In the genomic region with DNA sequence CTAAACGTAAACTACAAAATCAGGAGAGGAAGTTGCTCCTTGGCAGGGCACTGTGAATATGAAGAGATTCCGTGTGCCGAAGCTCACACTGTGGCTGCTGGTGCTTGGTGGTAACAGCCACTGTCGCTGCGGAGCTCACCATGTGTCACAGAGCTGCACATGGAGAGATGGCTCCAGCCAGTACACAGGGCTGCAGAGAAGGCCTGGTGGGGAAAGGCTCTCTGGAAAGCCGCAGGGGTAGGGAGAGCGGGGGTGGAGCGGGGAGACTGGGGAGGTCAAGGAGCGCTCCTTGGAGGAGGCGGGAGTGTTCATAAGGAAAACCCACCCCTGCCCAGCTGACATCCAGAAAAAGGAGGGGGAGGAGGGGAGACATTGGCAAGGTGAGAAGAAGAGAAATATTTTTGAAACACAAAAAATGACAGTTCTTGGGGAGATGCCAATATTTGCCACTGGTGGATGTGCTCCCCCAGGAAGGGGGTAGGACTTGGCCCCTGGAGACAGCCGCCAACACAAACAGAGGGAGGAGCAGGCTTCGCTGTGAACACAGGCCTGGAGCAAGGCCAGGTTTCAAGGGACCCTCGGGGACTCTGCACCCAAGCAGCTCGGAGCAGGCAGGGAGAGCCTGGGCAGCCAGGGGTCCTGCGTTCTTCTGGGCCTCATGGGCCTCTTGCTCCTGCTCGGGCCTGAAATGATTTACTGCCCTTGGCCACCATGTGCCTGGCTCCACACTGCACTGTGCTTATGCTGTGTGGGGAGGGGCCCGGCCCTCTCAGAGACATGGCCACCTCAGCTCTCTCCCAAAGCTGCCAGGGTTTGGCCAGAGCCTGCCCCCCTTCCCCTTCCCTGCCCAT, we compare ENCODE assay signal across 22 cellular contexts.
DNase-seq lines count a peak whose midpoint lies in the region; TF ChIP-seq lines count a peak whose summit lies in the region.
"Had no signal": no experiment of that assay in that cellular context is flagged by ENCODE, and none has a peak within 500 bp of the region (broad histone marks: within the 10 kb centered on the region; RNA-seq: fewer than 3 reads in every experiment).

No MANE protein-coding gene starts in this region.

- DNase-seq in NCI-H2171 (lab: John Stamatoyannopoulos, UW) (peak; percentile 25), endodermal cell (peak; percentile 46), spleen (peak; percentile 64), AG08395 (ENCODE audit: low spot score) (no peak)
- no peak for DNase-seq in NK-92 treated with Interleukin-12 subunit alpha and Interleukin-12 subunit beta, amount 100 ng/mL, for 24 hours (lab: John Stamatoyannopoulos, UW)
- no peak for DNase-seq in activated naive CD4-positive, alpha-beta T cell treated with anti-CD3 and anti-CD28 coated beads, Interleukin-2, amount 10 ng/mL, durations not matched to agents 7 days and 5 days
- DNase-seq: activated CD4-positive, alpha-beta memory T cell treated with anti-CD3 and anti-CD28 coated beads, Interleukin-2, amount 10 ng/mL, durations not matched to agents 7 days and 5 days; activated T-cell treated with anti-CD3 and anti-CD28 coated beads, Interleukin-2, amount 50 U/mL, for 72 hours; AML-193; dermis blood vessel endothelial cell; foreskin melanocyte; NCI-H1417; NCI-H510A; sigmoid colon; stimulated activated CD4-positive, alpha-beta T cell treated with anti-CD3 and anti-CD28 coated beads, Interleukin-1b, Interleukin-23, amount 100 ng/mL, for 48 hours; T-helper 17 cell; WERI-Rb-1 had no signal

- H3K36me3 ChIP-seq in HEK293 (ENCODE audit: control insufficient read depth in 2 of 2, insufficient read depth in 1 of 2, low read length in 2 of 2): no peaks in the 10 kb centered on the region
- no peaks in the 10 kb centered on the region for H3K36me3 ChIP-seq in endodermal cell (ENCODE audit: control insufficient read depth, insufficient read depth, low read length)
- no peaks in the 10 kb centered on the region for H3K36me3 ChIP-seq in spleen
- H3K36me3 ChIP-seq: left lung, sigmoid colon, uterus, WERI-Rb-1 had no signal

- peaks cover 12% of the 10 kb centered on the region for H3K4me1 Mint-ChIP-seq in endodermal cell
- no peaks in the 10 kb centered on the region for H3K4me1 Mint-ChIP-seq in activated naive CD4-positive, alpha-beta T cell treated with anti-CD3 and anti-CD28 coated beads, Interleukin-2, amount 10 ng/mL, durations not matched to agents 7 days and 5 days
- H3K4me1 Mint-ChIP-seq: activated CD4-positive, alpha-beta memory T cell treated with anti-CD3 and anti-CD28 coated beads, Interleukin-2, amount 10 ng/mL, durations not matched to agents 7 days and 5 days; T-helper 17 cell had no signal

- H3K27ac ChIP-seq in HEK293 (ENCODE audit: extremely low read depth, low read depth, low read length): no peak overlapping the region
- no peak overlapping the region for H3K27ac ChIP-seq in endodermal cell (ENCODE audit: low read depth, low read length)
- no peak overlapping the region for H3K27ac ChIP-seq in spleen
- H3K27ac ChIP-seq: left lung, sigmoid colon, uterus, WERI-Rb-1 had no signal

- no peaks in the 10 kb centered on the region for H3K36me3 Mint-ChIP-seq in endodermal cell (ENCODE audit: low read depth)
- no peaks in the 10 kb centered on the region for H3K36me3 Mint-ChIP-seq in activated naive CD4-positive, alpha-beta T cell treated with anti-CD3 and anti-CD28 coated beads, Interleukin-2, amount 10 ng/mL, durations not matched to agents 7 days and 5 days
- H3K36me3 Mint-ChIP-seq: activated naive CD8-positive, alpha-beta T cell had no signal

- CTCF ChIA-PET in HEK293 (lab: Yijun Ruan, JAX): interaction anchor here (0.6 kb wide), 2 partner anchors 36 to 437 kb away, joined by 3 to 4 read pairs; no protein-coding TSS in a partner anchor
- CTCF ChIA-PET in activated naive CD4-positive, alpha-beta T cell treated with anti-CD3 and anti-CD28 coated beads, Interleukin-2, amount 10 ng/mL, durations not matched to agents 7 days and 5 days (lab: Charles Lee): no interaction called here

- H3K9me3 ChIP-seq in HEK293 (ENCODE audit: control insufficient read depth, insufficient read depth, low read depth, low read length): no peaks in the 10 kb centered on the region
- H3K9me3 ChIP-seq in endodermal cell (ENCODE audit: control insufficient read depth, low read length): peaks cover 5% of the 10 kb centered on the region
- H3K9me3 ChIP-seq in spleen: peaks cover 0 to 6% (median 0%) of the 10 kb centered on the region in 8 donors
- H3K9me3 ChIP-seq: left lung, sigmoid colon, uterus had no signal

- H3K27me3 ChIP-seq in endodermal cell (ENCODE audit: control insufficient read depth, insufficient read depth, low read length, poor library complexity, severe bottlenecking): no peaks in the 10 kb centered on the region
- peaks cover 0 to 6% (median 0%) of the 10 kb centered on the region in 7 donors for H3K27me3 ChIP-seq in spleen (replicated peaks in 1 of 7)
- H3K27me3 ChIP-seq: left lung, sigmoid colon, uterus had no signal

- H3K27me3 Mint-ChIP-seq in endodermal cell (ENCODE audit: insufficient read depth): peaks cover 10% of the 10 kb centered on the region
- peaks cover 5% of the 10 kb centered on the region for H3K27me3 Mint-ChIP-seq in activated naive CD4-positive, alpha-beta T cell treated with anti-CD3 and anti-CD28 coated beads, Interleukin-2, amount 10 ng/mL, durations not matched to agents 7 days and 5 days
- H3K27me3 Mint-ChIP-seq: activated naive CD8-positive, alpha-beta T cell; stimulated activated naive CD8-positive, alpha-beta T cell treated with anti-CD3 and anti-CD28 coated beads, Interleukin-15, Interleukin-2, amounts not matched to agents 100 ng/mL and 50 ng/mL, for 24 hours had no signal

- H3K4me3 Mint-ChIP-seq in endodermal cell: no peak overlapping the region
- no peak overlapping the region for H3K4me3 Mint-ChIP-seq in activated naive CD4-positive, alpha-beta T cell treated with anti-CD3 and anti-CD28 coated beads, Interleukin-2, amount 10 ng/mL, durations not matched to agents 7 days and 5 days
- H3K4me3 Mint-ChIP-seq: activated CD4-positive, alpha-beta memory T cell treated with anti-CD3 and anti-CD28 coated beads, Interleukin-2, amount 10 ng/mL, durations not matched to agents 7 days and 5 days; activated naive CD8-positive, alpha-beta T cell; activated T-cell treated with anti-CD3 and anti-CD28 coated beads, Interleukin-2, amount 50 U/mL, for 72 hours; stimulated activated naive CD8-positive, alpha-beta T cell treated with anti-CD3 and anti-CD28 coated beads, Interleukin-15, Interleukin-2, amounts not matched to agents 100 ng/mL and 50 ng/mL, for 24 hours; T-helper 17 cell had no signal

- POLR2A ChIA-PET in HEK293 (lab: Yijun Ruan, JAX): no interaction called here

- intact Hi-C loops in spleen (cut with DNase I; ENCODE audit: low total_unique reads): no loop called here

- H3K9me3 Mint-ChIP-seq in endodermal cell: peaks cover 5% of the 10 kb centered on the region
- no peaks in the 10 kb centered on the region for H3K9me3 Mint-ChIP-seq in activated naive CD4-positive, alpha-beta T cell treated with anti-CD3 and anti-CD28 coated beads, Interleukin-2, amount 10 ng/mL, durations not matched to agents 7 days and 5 days
- H3K9me3 Mint-ChIP-seq: activated CD4-positive, alpha-beta memory T cell treated with anti-CD3 and anti-CD28 coated beads, Interleukin-2, amount 10 ng/mL, durations not matched to agents 7 days and 5 days; activated T-cell treated with anti-CD3 and anti-CD28 coated beads, Interleukin-2, amount 50 U/mL, for 72 hours; stimulated activated naive CD8-positive, alpha-beta T cell treated with anti-CD3 and anti-CD28 coated beads, Interleukin-15, Interleukin-2, amounts not matched to agents 100 ng/mL and 50 ng/mL, for 24 hours had no signal

- no peaks in the 10 kb centered on the region for H3K4me1 ChIP-seq in HEK293 (ENCODE audit: control insufficient read depth, insufficient read depth, low read length)
- no peaks in the 10 kb centered on the region for H3K4me1 ChIP-seq in endodermal cell (ENCODE audit: control insufficient read depth, insufficient read depth, low read length)
- no peaks in the 10 kb centered on the region for H3K4me1 ChIP-seq in spleen
- H3K4me1 ChIP-seq: left lung, uterus had no signal

- no peak overlapping the region for H3K4me3 ChIP-seq in HEK293 (ENCODE audit: low read depth, low read length)
- no peak overlapping the region for H3K4me3 ChIP-seq in endodermal cell (ENCODE audit: low read length)
- H3K4me3 ChIP-seq in spleen: no peak overlapping the region
- H3K4me3 ChIP-seq: left lung, sigmoid colon, uterus had no signal

- H3K27ac Mint-ChIP-seq in endodermal cell: no peak overlapping the region
- no peak overlapping the region for H3K27ac Mint-ChIP-seq in activated naive CD4-positive, alpha-beta T cell treated with anti-CD3 and anti-CD28 coated beads, Interleukin-2, amount 10 ng/mL, durations not matched to agents 7 days and 5 days
- H3K27ac Mint-ChIP-seq: activated CD4-positive, alpha-beta memory T cell treated with anti-CD3 and anti-CD28 coated beads, Interleukin-2, amount 10 ng/mL, durations not matched to agents 7 days and 5 days; activated naive CD8-positive, alpha-beta T cell; activated T-cell treated with anti-CD3 and anti-CD28 coated beads, Interleukin-2, amount 50 U/mL, for 72 hours; stimulated activated naive CD8-positive, alpha-beta T cell treated with anti-CD3 and anti-CD28 coated beads, Interleukin-15, Interleukin-2, amounts not matched to agents 100 ng/mL and 50 ng/mL, for 24 hours; T-helper 17 cell had no signal

- TF ChIP-seq CTCF in HEK293 (tag by site-specific recombination; IDR thresholded peaks at IDR 0.05): no peak
- TF ChIP-seq CTCF in endodermal cell (conservative IDR thresholded peaks at IDR 0.05): no peak
- TF ChIP-seq CTCF in spleen (IDR thresholded peaks at IDR 0.05 in 8 of 11, conservative IDR thresholded peaks at IDR 0.05 in 3 of 11): no peak

- no peak for TF ChIP-seq POLR2A in spleen (IDR thresholded peaks at IDR 0.05)

- no peak overlapping the region for H3K9ac ChIP-seq in endodermal cell (ENCODE audit: extremely low read depth, low read length, poor library complexity, severe bottlenecking)

- WGBS in endodermal cell (ENCODE audit: insufficient coverage in 1 of 2, insufficient read length in 1 of 2), 2 experiments: 89 to 96% methylated on average over 9 to 17 of the region's 17 CpGs
- WGBS in spleen, 5 donors: 80 to 83% (median 81%) methylated on average over 16 to 17 of the region's 17 CpGs

TF ChIP-seq in HEK293, 187 proteins besides CTCF, POLR2A, EP300 and RAD21 (continues in another document):
- TF ChIP-seq ZNF146 (tag by site-specific recombination; IDR thresholded peaks at IDR 0.05) (no peak), ZNF558 (tag by site-specific recombination; IDR thresholded peaks at IDR 0.05) (no peak), ZNF10 (tag by site-specific recombination; IDR thresholded peaks at IDR 0.05) (no peak), ZIC2 (tag by site-specific recombination; IDR thresholded peaks at IDR 0.05) (0 out of 2 replicates have a peak, but pooled peaks have one; percentile 24), ZNF701 (tag by site-specific recombination; IDR thresholded peaks at IDR 0.05) (no peak), ZNF624 (tag by site-specific recombination; IDR thresholded peaks at IDR 0.05) (no peak), ZNF335 (tag by site-specific recombination; conservative IDR thresholded peaks at IDR 0.05) (peak; percentile 36)

Comparison
In these comparisons a context has a peak if more than half of its experiments do, and no peak if none do; other contexts are left out.
1. DNase-seq: peak in NCI-H2171 (single experiment), endodermal cell (single experiment) and spleen (single experiment); none in AG08395 (single experiment), NK-92 treated with Interleukin-12 subunit alpha and Interleukin-12 subunit beta, amount 100 ng/mL, for 24 hours (single experiment) and activated naive CD4-positive, alpha-beta T cell treated with anti-CD3 and anti-CD28 coated beads, Interleukin-2, amount 10 ng/mL, durations not matched to agents 7 days and 5 days (single experiment).